Comparison of ENCODE assay signal across 8 cellular contexts in genomic region chr10:6050801-6051445, GRCh38. TPM values are rescaled to one million over a fixed set of nuclear protein-coding genes. Genes with fewer than 3 reads are reported as not detected.
A peak's percentile ranks its signal among the peaks of the same experiment; 100 is the strongest.
DNase-seq lines count a peak whose midpoint lies in the region; ATAC-seq and TF ChIP-seq lines count a peak whose summit lies in the region.

No MANE protein-coding gene starts in this region.

- CTCF ChIA-PET in GM10248 (lab: Yijun Ruan, JAX), result interaction anchor here (1.2 to 6.2 kb wide), 13 partner anchors 9 to 428 kb away, joined by 3 to 49 read pairs (median 6); partner anchors contain the start of gene IL15RA
- CTCF ChIA-PET in activated CD8-positive, alpha-beta T cell treated with anti-CD3 and anti-CD28 coated beads for 36 hours (lab: Charles Lee), result interaction anchor here (0.9 to 12.1 kb wide), 9 partner anchors 11 to 42 kb away, joined by 4 to 118 read pairs (median 6); partner anchors contain the start of gene IL2RA

- DNase-seq in GM10248 (ENCODE audit: extremely low spot score), result peak; percentile 82
- peak; percentile 45 for DNase-seq in GM23338 (ENCODE audit: low spot score)
- peak; percentile 98 for DNase-seq in activated CD8-positive, alpha-beta T cell treated with anti-CD3 and anti-CD28 coated beads for 36 hours
- peak; percentile 82 for DNase-seq in effector CD8-positive, alpha-beta T cell (lab: John Stamatoyannopoulos, UW)
- peak; percentile 99 for DNase-seq in natural killer cell treated with Interleukin-12 subunit alpha and Interleukin-12 subunit beta and Interleukin-15 and Interleukin-18, amount 100 ng/mL, for 72 hours (ENCODE audit: low spot score)
- DNase-seq in NCI-H2081 treated with DMSO at 0.1 percent for 48 hours (lab: John Stamatoyannopoulos, UW), result no peak

- H3K27ac Mint-ChIP-seq in GM23338, result no peak overlapping the region; the same call in 1 of the 2 replicates
- H3K27ac Mint-ChIP-seq in activated CD8-positive, alpha-beta T cell treated with anti-CD3 and anti-CD28 coated beads for 36 hours, result peak overlapping the region; percentile 91
- peak overlapping the region; percentile 94 to 98 for H3K27ac Mint-ChIP-seq in natural killer cell treated with Interleukin-12 subunit alpha and Interleukin-12 subunit beta and Interleukin-15 and Interleukin-18, amount 100 ng/mL, for 72 hours

- H3K27me3 ChIP-seq in GM23338 (ENCODE audit: insufficient read depth), result no peaks in the 10 kb centered on the region
- peaks cover 10% of the 10 kb centered on the region for H3K27me3 ChIP-seq in Loucy (ENCODE audit: insufficient read depth, low read length, poor library complexity, severe bottlenecking)

- H3K4me3 Mint-ChIP-seq in GM23338, result no peak overlapping the region
- peak overlapping the region; percentile 76 for H3K4me3 Mint-ChIP-seq in activated CD8-positive, alpha-beta T cell treated with anti-CD3 and anti-CD28 coated beads for 36 hours
- H3K4me3 Mint-ChIP-seq in natural killer cell treated with Interleukin-12 subunit alpha and Interleukin-12 subunit beta and Interleukin-15 and Interleukin-18, amount 100 ng/mL, for 72 hours, result peak overlapping the region; percentile 82

- no peaks in the 10 kb centered on the region for H3K36me3 ChIP-seq in GM23338 (ENCODE audit: insufficient read depth)
- H3K36me3 ChIP-seq in Loucy (ENCODE audit: insufficient read depth, low read length), result no peaks in the 10 kb centered on the region

- POLR2A ChIA-PET in GM10248 (lab: Yijun Ruan, JAX), result interaction anchor here (0.6 kb wide), 2 partner anchors 89 to 359 kb away, joined by 3 to 4 read pairs; no protein-coding TSS in a partner anchor
- POLR2A ChIA-PET in activated CD8-positive, alpha-beta T cell treated with anti-CD3 and anti-CD28 coated beads for 36 hours (lab: Charles Lee), result interaction anchor here (0.5 to 17.2 kb wide), 15 partner anchors 7 to 547 kb away, joined by 3 to 846 read pairs (median 5); partner anchors contain the start of genes IL15RA, IL2RA and PFKFB3

- no peaks in the 10 kb centered on the region for H3K9me2 ChIP-seq in GM23338 (ENCODE audit: insufficient read depth)
- no peaks in the 10 kb centered on the region for H3K9me2 ChIP-seq in Loucy (replicated peaks; ENCODE audit: low read depth, low read length)

- intact Hi-C loops in activated CD8-positive, alpha-beta T cell treated with anti-CD3 and anti-CD28 coated beads for 36 hours (cut with micrococcal nuclease), result loop anchor here (2.0 to 10.0 kb wide), 3 partner anchors 22 to 534 kb away; partner anchors contain the start of genes PRKCQ and RBM17

- H3K4me1 ChIP-seq in GM23338 (ENCODE audit: insufficient read depth) (no peaks in the 10 kb centered on the region), Loucy (ENCODE audit: insufficient read depth, low read length, poor library complexity, severe bottlenecking) (peaks cover 27% of the 10 kb centered on the region)

- H3K9me3 Mint-ChIP-seq in GM23338, result no peaks in the 10 kb centered on the region
- no peaks in the 10 kb centered on the region for H3K9me3 Mint-ChIP-seq in activated CD8-positive, alpha-beta T cell treated with anti-CD3 and anti-CD28 coated beads for 36 hours
- H3K9me3 Mint-ChIP-seq in natural killer cell treated with Interleukin-12 subunit alpha and Interleukin-12 subunit beta and Interleukin-15 and Interleukin-18, amount 100 ng/mL, for 72 hours, result no peaks in the 10 kb centered on the region

- no peaks in the 10 kb centered on the region for H3F3A ChIP-seq in GM23338 (replicated peaks; ENCODE audit: low read depth)
- no peaks in the 10 kb centered on the region for H3F3A ChIP-seq in Loucy (ENCODE audit: low read depth)

- H2AFZ ChIP-seq in GM23338 (peak overlapping the region; percentile 85), Loucy (ENCODE audit: low read length) (peak overlapping the region; percentile 87)

- H3K36me3 Mint-ChIP-seq in GM23338 (ENCODE audit: low read depth), result no peaks in the 10 kb centered on the region
- peaks cover 84% of the 10 kb centered on the region for H3K36me3 Mint-ChIP-seq in activated CD8-positive, alpha-beta T cell treated with anti-CD3 and anti-CD28 coated beads for 36 hours (ENCODE audit: low read depth)
- H3K36me3 Mint-ChIP-seq in natural killer cell treated with Interleukin-12 subunit alpha and Interleukin-12 subunit beta and Interleukin-15 and Interleukin-18, amount 100 ng/mL, for 72 hours, result peaks cover 54% of the 10 kb centered on the region

- H3K4me2 ChIP-seq in GM23338 (no peak overlapping the region), Loucy (ENCODE audit: low read depth, low read length, poor library complexity, severe bottlenecking) (peak overlapping the region; percentile 86)

- no peaks in the 10 kb centered on the region for H3K9me3 ChIP-seq in Loucy (ENCODE audit: insufficient read depth, low read depth, low read length)

- H3K27ac ChIP-seq in GM23338 (ENCODE audit: low read depth), result no peak overlapping the region
- H3K27ac ChIP-seq in temporal lobe (ENCODE audit: low read depth, low read length), result peak overlapping the region; percentile 50

- no peak overlapping the region for H3K4me3 ChIP-seq in GM23338
- peak overlapping the region; percentile 77 for H3K4me3 ChIP-seq in Loucy (ENCODE audit: low read length, poor library complexity, severe bottlenecking)

- TF ChIP-seq CTCF in GM10248 (IDR thresholded peaks at IDR 0.05; ENCODE audit: control extremely low read depth, extremely low read depth, low read depth, missing control alignments) (peak; percentile 30), GM23338 (conservative IDR thresholded peaks at IDR 0.05; ENCODE audit: low read depth in 2 of 2) (peak; percentile 36 to 58), Loucy (conservative IDR thresholded peaks at IDR 0.05; ENCODE audit: low read length) (peak; percentile 55)
- TF ChIP-seq CTCF in activated CD8-positive, alpha-beta T cell treated with anti-CD3 and anti-CD28 coated beads for 36 hours (IDR thresholded peaks at IDR 0.05), result no peak

- H4K20me1 ChIP-seq in GM23338 (replicated peaks; ENCODE audit: insufficient read depth) (no peaks in the 10 kb centered on the region), Loucy (ENCODE audit: insufficient read depth, low read length, poor library complexity, severe bottlenecking) (no peaks in the 10 kb centered on the region)

- peaks cover 9% of the 10 kb centered on the region for H3K27me3 Mint-ChIP-seq in GM23338 (ENCODE audit: insufficient read depth, low read depth, poor library complexity)
- no peaks in the 10 kb centered on the region for H3K27me3 Mint-ChIP-seq in activated CD8-positive, alpha-beta T cell treated with anti-CD3 and anti-CD28 coated beads for 36 hours
- no peaks in the 10 kb centered on the region for H3K27me3 Mint-ChIP-seq in natural killer cell treated with Interleukin-12 subunit alpha and Interleukin-12 subunit beta and Interleukin-15 and Interleukin-18, amount 100 ng/mL, for 72 hours

- no peaks in the 10 kb centered on the region for H3K79me2 ChIP-seq in GM23338 (replicated peaks; ENCODE audit: insufficient read depth)
- no peaks in the 10 kb centered on the region for H3K79me2 ChIP-seq in Loucy (ENCODE audit: insufficient read depth, low read length)

- ATAC-seq in GM23338, result peak; percentile 76
- ATAC-seq in activated CD8-positive, alpha-beta T cell treated with anti-CD3 and anti-CD28 coated beads for 36 hours, result peak; percentile 41
- ATAC-seq in natural killer cell treated with Interleukin-12 subunit alpha and Interleukin-12 subunit beta and Interleukin-15 and Interleukin-18, amount 100 ng/mL, for 72 hours, result peak; percentile 86 to 90

- H3K4me1 Mint-ChIP-seq in GM23338, result peaks cover 4% of the 10 kb centered on the region; the same call in 1 of the 3 replicates
- H3K4me1 Mint-ChIP-seq in activated CD8-positive, alpha-beta T cell treated with anti-CD3 and anti-CD28 coated beads for 36 hours (ENCODE audit: low read depth), result peaks cover 84% of the 10 kb centered on the region
- peaks cover 84 to 88% of the 10 kb centered on the region in 2 donors for H3K4me1 Mint-ChIP-seq in natural killer cell treated with Interleukin-12 subunit alpha and Interleukin-12 subunit beta and Interleukin-15 and Interleukin-18, amount 100 ng/mL, for 72 hours (ENCODE audit: low read depth in 2 of 2)

- H3K9ac ChIP-seq in Loucy (ENCODE audit: low read depth, low read length, poor library complexity, severe bottlenecking), result peak overlapping the region; percentile 57

TF ChIP-seq in GM23338, 12 proteins besides CTCF, POLR2A, EP300 and RAD21 (continues in another document):
- no peak for TF ChIP-seq CREB1 (CRISPR knock-in tag; IDR thresholded peaks at IDR 0.05; ENCODE audit: low read depth)
- no peak for TF ChIP-seq STAT1 (IDR thresholded peaks at IDR 0.05; ENCODE audit: unreplicated experiment)
- no peak for TF ChIP-seq ZNF331 (CRISPR knock-in tag; IDR thresholded peaks at IDR 0.05; ENCODE audit: low read depth)

RNA-seq across cellular contexts. Expression of gene IL2RA, which starts 11.2 kb away (rescaled TPM):
- total RNA-seq in GM23338 (2014; rRNA removed; shearing (Covaris generic)), result not detected in 2 replicates
- polyA plus RNA-seq in GM23338 (2016; fragmentation: Nextera tagmentation; extraction: Ambion mirVana), result not detected in 2 replicates
- 100 to 1,000 TPM; 868 to 874 TPM for total RNA-seq in activated CD8-positive, alpha-beta T cell treated with anti-CD3 and anti-CD28 coated beads for 36 hours
- total RNA-seq in natural killer cell treated with Interleukin-12 subunit alpha and Interleukin-12 subunit beta and Interleukin-15 and Interleukin-18, amount 100 ng/mL, for 72 hours, result 1,000 to 10,000 TPM; 1,064 to 1,187 TPM
- not detected for total RNA-seq in temporal lobe

RNA-seq across cellular contexts. Expression of gene RBM17, which starts 37.9 kb away (rescaled TPM):
- total RNA-seq in GM23338 (2014; rRNA removed; shearing (Covaris generic)), result 54.7 and 90.5 TPM in 2 replicates
- 257 and 281 TPM in 2 replicates for polyA plus RNA-seq in GM23338 (2016; fragmentation: Nextera tagmentation; extraction: Ambion mirVana)
- total RNA-seq in activated CD8-positive, alpha-beta T cell treated with anti-CD3 and anti-CD28 coated beads for 36 hours, result 100 to 1,000 TPM; 284 to 285 TPM
- total RNA-seq in natural killer cell treated with Interleukin-12 subunit alpha and Interleukin-12 subunit beta and Interleukin-15 and Interleukin-18, amount 100 ng/mL, for 72 hours, result 100 to 1,000 TPM; 195 to 294 TPM
- total RNA-seq in temporal lobe, result 36.9 TPM

Comparison
In these comparisons a context has a peak if more than half of its experiments do, and no peak if none do; other contexts are left out.
1. RNA of gene IL2RA, which starts 11.2 kb away (total RNA-seq): 1,064 to 1,187 TPM in natural killer cell treated with Interleukin-12 subunit alpha and Interleukin-12 subunit beta and Interleukin-15 and Interleukin-18, amount 100 ng/mL, for 72 hours and 868 to 874 TPM in activated CD8-positive, alpha-beta T cell treated with anti-CD3 and anti-CD28 coated beads for 36 hours; not detected in GM23338 and not detected in temporal lobe (single experiment); every median in the first group is over 100 times any median in the second.
2. Peak in every context shown above with its lines, with median percentiles within 50 percentile points of each other: ATAC-seq.